In the genomic region with DNA sequence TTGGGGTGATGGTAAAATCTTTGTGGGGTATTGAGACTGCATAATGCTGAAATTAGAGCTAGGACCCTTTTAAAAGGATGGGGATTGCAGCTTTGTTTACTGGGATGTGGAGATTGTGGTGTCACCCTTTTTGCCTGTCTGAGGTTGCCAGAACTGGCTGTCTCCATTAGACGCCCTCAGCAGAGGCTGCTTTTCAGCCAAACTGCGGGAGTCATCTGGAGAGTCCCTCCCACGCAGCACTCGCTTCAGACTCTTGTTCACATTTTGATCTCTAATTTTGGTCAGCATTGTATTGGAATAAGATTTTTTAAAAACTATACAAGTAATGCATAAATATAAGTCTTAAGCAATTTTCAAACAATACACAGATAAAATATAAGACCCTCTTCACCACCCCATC, we compare ENCODE assay signal across 16 cellular contexts.
"Had no signal": no experiment of that assay in that cellular context is flagged by ENCODE, and none has a peak within 500 bp of the region (broad histone marks: within the 10 kb centered on the region; RNA-seq: fewer than 3 reads in every experiment).

No MANE protein-coding gene starts in this region.

- H3K27ac ChIP-seq: esophagus squamous epithelium, gastrocnemius medialis, heart right ventricle, lower lobe of right lung, neural progenitor cell, ovary, tibial artery had no signal

- H3K4me1 ChIP-seq: heart right ventricle, lower lobe of right lung had no signal

- ATAC-seq: activated CD8-positive, alpha-beta memory T cell treated with anti-CD3 and anti-CD28 coated beads, Interleukin-2, amount 10 ng/mL, durations not matched to agents 7 days and 5 days; gastrocnemius medialis; heart right ventricle; left cardiac atrium; lower lobe of right lung; WTC11 had no signal

- H3K27ac Mint-ChIP-seq: activated CD8-positive, alpha-beta memory T cell treated with anti-CD3 and anti-CD28 coated beads, Interleukin-2, amount 10 ng/mL, durations not matched to agents 7 days and 5 days; neural progenitor cell had no signal

- H3K9me3 Mint-ChIP-seq: activated CD4-positive, alpha-beta T cell treated with anti-CD3 and anti-CD28 coated beads, Interleukin-2, amount 10 ng/mL, durations not matched to agents 7 days and 5 days; activated naive CD4-positive, alpha-beta T cell treated with anti-CD3 and anti-CD28 coated beads, Interleukin-2, amount 10 ng/mL, durations not matched to agents 7 days and 5 days; neural progenitor cell; T-helper 1 cell treated with Interleukin-12 subunit alpha and Interleukin-12 subunit beta and Interleukin-4 antibody, amounts not matched to agents 30 μg/mL and 1 μg/mL, for 36 hours; WTC11 had no signal

- H3K4me3 ChIP-seq: esophagus squamous epithelium, gastrocnemius medialis, heart right ventricle, lower lobe of right lung, neural progenitor cell, ovary, tibial artery had no signal

- H3K27me3 Mint-ChIP-seq: activated CD4-positive, alpha-beta T cell treated with anti-CD3 and anti-CD28 coated beads, Interleukin-2, amount 10 ng/mL, durations not matched to agents 7 days and 5 days; activated CD8-positive, alpha-beta memory T cell treated with anti-CD3 and anti-CD28 coated beads, Interleukin-2, amount 10 ng/mL, durations not matched to agents 7 days and 5 days; activated naive CD4-positive, alpha-beta T cell treated with anti-CD3 and anti-CD28 coated beads, Interleukin-2, amount 10 ng/mL, durations not matched to agents 7 days and 5 days had no signal

- DNase-seq: activated CD4-positive, alpha-beta T cell treated with anti-CD3 and anti-CD28 coated beads, Interleukin-2, amount 10 ng/mL, durations not matched to agents 7 days and 5 days; activated CD8-positive, alpha-beta memory T cell treated with anti-CD3 and anti-CD28 coated beads, Interleukin-2, amount 10 ng/mL, durations not matched to agents 7 days and 5 days; activated naive CD4-positive, alpha-beta T cell treated with anti-CD3 and anti-CD28 coated beads, Interleukin-2, amount 10 ng/mL, durations not matched to agents 7 days and 5 days; activated T-cell treated with anti-CD3 and anti-CD28 coated beads, Interleukin-2, amount 50 U/mL, for 1 hour; esophagus squamous epithelium; gastrocnemius medialis; heart right ventricle; left cardiac atrium; lower lobe of right lung; midbrain; ovary; stimulated activated CD4-positive, alpha-beta T cell treated with anti-CD3 and anti-CD28 coated beads, Interleukin-1b, Interleukin-23, amount 100 ng/mL, for 48 hours; tibial artery had no signal

- H3K4me2 ChIP-seq: neural progenitor cell had no signal

- H3K9ac ChIP-seq: neural progenitor cell had no signal

- H3K9me3 ChIP-seq: esophagus squamous epithelium, gastrocnemius medialis, heart right ventricle, lower lobe of right lung, ovary, tibial artery had no signal

- H3K36me3 ChIP-seq: ovary had no signal

- H3K4me3 Mint-ChIP-seq: activated CD4-positive, alpha-beta T cell treated with anti-CD3 and anti-CD28 coated beads, Interleukin-2, amount 10 ng/mL, durations not matched to agents 7 days and 5 days; activated CD8-positive, alpha-beta memory T cell treated with anti-CD3 and anti-CD28 coated beads, Interleukin-2, amount 10 ng/mL, durations not matched to agents 7 days and 5 days; activated naive CD4-positive, alpha-beta T cell treated with anti-CD3 and anti-CD28 coated beads, Interleukin-2, amount 10 ng/mL, durations not matched to agents 7 days and 5 days; neural progenitor cell; T-helper 1 cell treated with Interleukin-12 subunit alpha and Interleukin-12 subunit beta and Interleukin-4 antibody, amounts not matched to agents 30 μg/mL and 1 μg/mL, for 36 hours; WTC11 had no signal

- H2AFZ ChIP-seq: neural progenitor cell had no signal

- H3K4me1 Mint-ChIP-seq: WTC11 had no signal

- H3K27me3 ChIP-seq: esophagus squamous epithelium, gastrocnemius medialis, heart right ventricle, neural progenitor cell, ovary, tibial artery had no signal
